Comparison of ENCODE assay signal across 8 cellular contexts in genomic region chr10:94279835-94280709, GRCh38.
A peak's percentile ranks its signal among the peaks of the same experiment; 100 is the strongest.
DNase-seq lines count a peak whose midpoint lies in the region; ATAC-seq and TF ChIP-seq lines count a peak whose summit lies in the region.

No MANE protein-coding gene starts in this region.

- ATAC-seq in GM21367 (IDR thresholded peaks at IDR 0.05; ENCODE audit: unreplicated experiment) = peak; percentile 68
- ATAC-seq in HG02884 (IDR thresholded peaks at IDR 0.05; ENCODE audit: unreplicated experiment) = no peak

- DNase-seq in DMS114 treated with DMSO at 0.1 percent for 48 hours (lab: John Stamatoyannopoulos, UW; ENCODE audit: unreplicated experiment) (peak; percentile 42), LHCN-M2 (ENCODE audit: low read depth) (peak; percentile 40), T-helper 9 cell (peak; percentile 53), astrocyte of the cerebellum (ENCODE audit: low read depth) (no peak), iPS-NIHi11 (ENCODE audit: low spot score) (peak; percentile 83)
- peak; percentile 22 for DNase-seq in stimulated activated CD4-positive, alpha-beta T cell treated with anti-CD3 and anti-CD28 coated beads, Interleukin-2, amount 100 ng/mL, for 4 hours (ENCODE audit: low read depth)

- TF ChIP-seq CTCF in astrocyte of the cerebellum (IDR thresholded peaks at IDR 0.05; ENCODE audit: low read depth, low read length, missing control alignments) = peak; percentile 88

- in situ Hi-C loops in astrocyte of the cerebellum (cut with HindIII; ENCODE audit: low sequenced_read_pairs) = no loop called here

- H3K4me3 ChIP-seq in astrocyte of the cerebellum (ENCODE audit: low read depth, low read length) = no peak overlapping the region
